In the genomic region with DNA sequence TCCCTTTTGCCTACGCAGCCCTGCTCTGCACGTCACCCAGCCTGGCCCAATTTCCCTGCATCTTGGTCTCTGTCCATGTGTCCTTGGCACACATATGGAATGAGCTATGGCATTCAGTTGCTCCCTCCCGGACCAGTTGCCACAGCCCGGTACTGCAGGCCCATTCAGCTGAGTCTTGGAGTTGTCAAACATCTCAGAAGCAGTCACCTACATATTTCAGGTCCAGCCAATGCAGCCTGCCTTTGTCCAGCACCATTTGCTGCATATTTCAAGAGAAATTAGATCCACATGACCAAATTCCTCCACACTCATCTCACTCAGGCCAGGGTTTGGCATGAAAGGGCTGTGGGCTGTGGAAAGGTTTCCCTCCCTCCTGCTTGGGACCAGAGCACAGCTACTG, we compare ENCODE assay signal across 13 cellular contexts.
"Had no signal": no experiment of that assay in that cellular context is flagged by ENCODE, and none has a peak within 500 bp of the region (broad histone marks: within the 10 kb centered on the region; RNA-seq: fewer than 3 reads in every experiment).

No MANE protein-coding gene starts in this region.

- H3K27me3 ChIP-seq: upper lobe of right lung had no signal

- H3K27ac Mint-ChIP-seq: activated CD4-positive, alpha-beta memory T cell treated with anti-CD3 and anti-CD28 coated beads, Interleukin-2, amount 10 ng/mL, durations not matched to agents 7 days and 5 days; activated T-cell treated with anti-CD3 and anti-CD28 coated beads, Interleukin-2, amount 50 U/mL, for 72 hours; T-cell had no signal

- H3K36me3 Mint-ChIP-seq: naive thymus-derived CD8-positive, alpha-beta T cell; T-cell had no signal

- H3K36me3 ChIP-seq: prostate gland, upper lobe of right lung had no signal

- ATAC-seq: activated T-cell treated with anti-CD3 and anti-CD28 coated beads, Interleukin-2, amount 50 U/mL, for 72 hours; naive thymus-derived CD8-positive, alpha-beta T cell; sciatic nerve; T-cell; upper lobe of right lung had no signal

- DNase-seq: activated CD4-positive, alpha-beta memory T cell treated with anti-CD3 and anti-CD28 coated beads, Interleukin-2, amount 10 ng/mL, durations not matched to agents 7 days and 5 days; activated naive CD4-positive, alpha-beta T cell; activated T-cell treated with anti-CD3 and anti-CD28 coated beads, Interleukin-2, amount 50 U/mL, for 72 hours; dermis blood vessel endothelial cell; glutamatergic neuron; naive thymus-derived CD8-positive, alpha-beta T cell; stimulated activated naive CD4-positive, alpha-beta T cell; T-cell; T1000 had no signal

- H3K4me1 Mint-ChIP-seq: activated CD4-positive, alpha-beta memory T cell treated with anti-CD3 and anti-CD28 coated beads, Interleukin-2, amount 10 ng/mL, durations not matched to agents 7 days and 5 days; central memory CD8-positive, alpha-beta T cell; T-cell had no signal

- H3K4me3 ChIP-seq: prostate gland, upper lobe of right lung had no signal

- H3K4me3 Mint-ChIP-seq: activated CD4-positive, alpha-beta memory T cell treated with anti-CD3 and anti-CD28 coated beads, Interleukin-2, amount 10 ng/mL, durations not matched to agents 7 days and 5 days; activated T-cell treated with anti-CD3 and anti-CD28 coated beads, Interleukin-2, amount 50 U/mL, for 72 hours; central memory CD8-positive, alpha-beta T cell; naive thymus-derived CD8-positive, alpha-beta T cell; T-cell had no signal
